ENCODE assay signal across 31 cellular contexts in the genomic region with DNA sequence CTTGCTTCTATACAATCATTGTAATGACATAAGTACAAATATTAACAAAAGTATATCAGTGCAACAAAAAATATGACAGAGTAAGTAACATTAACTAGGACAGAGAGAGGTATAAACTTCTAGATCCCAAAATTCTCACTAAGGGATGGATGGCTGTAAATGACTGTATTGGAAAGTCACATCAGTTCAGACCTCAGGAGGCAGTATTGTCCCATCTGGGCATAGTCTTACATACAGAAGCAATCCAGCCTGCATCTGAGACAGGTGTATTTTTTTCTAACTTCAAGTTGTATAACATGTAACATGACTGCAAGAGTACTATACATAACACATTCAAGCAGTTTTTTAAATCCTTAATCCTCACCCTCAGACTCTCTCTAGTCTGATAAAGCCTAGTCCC.
DNase-seq lines count a peak whose midpoint lies in the region; ATAC-seq, FAIRE-seq and TF ChIP-seq lines count a peak whose summit lies in the region.
"Had no signal": no experiment of that assay in that cellular context is flagged by ENCODE, and none has a peak within 500 bp of the region (broad histone marks: within the 10 kb centered on the region; RNA-seq: fewer than 3 reads in every experiment).

No MANE protein-coding gene starts in this region.

- POLR2A ChIA-PET in A549 (lab: Yijun Ruan, JAX) = no interaction called here
- POLR2A ChIA-PET in OCI-LY7 (lab: Charles Lee) = interaction anchor here (0.6 to 2.0 kb wide), 5 partner anchors 11 to 399 kb away, joined by 3 to 7 read pairs (median 4); no protein-coding TSS in a partner anchor

- H3K4me1 ChIP-seq in A549 (no peaks in the 10 kb centered on the region), H9 (ENCODE audit: insufficient read depth, low read length) (no peaks in the 10 kb centered on the region), OCI-LY7 (ENCODE audit: insufficient read depth, low read length, poor library complexity, severe bottlenecking) (peaks cover 57% of the 10 kb centered on the region)
- H3K4me1 ChIP-seq: gastrocnemius medialis, SJCRH30 had no signal

- H3K23me2 ChIP-seq in H9 (ENCODE audit: insufficient read length, low read depth, low read length, poor library complexity, severe bottlenecking) = no peaks in the 10 kb centered on the region

- no peaks in the 10 kb centered on the region for H3K9me3 Mint-ChIP-seq in H9
- H3K9me3 Mint-ChIP-seq: activated CD4-positive, alpha-beta T cell treated with anti-CD3 and anti-CD28 coated beads, Interleukin-2, amount 10 ng/mL, durations not matched to agents 7 days and 5 days; activated naive CD4-positive, alpha-beta T cell treated with anti-CD3 and anti-CD28 coated beads, Interleukin-2, amount 50 U/mL, for 24 hours; activated T-helper 1 cell treated with anti-CD3 and anti-CD28 coated beads, Interleukin-12 subunit alpha, Interleukin-12 subunit beta, Interleukin-2, Interleukin-4 antibody, amounts not matched to agents 30 ng/mL and 10 ng/mL and 1 ng/mL, durations not matched to agents 14 hours and 24 hours and 36 hours; T-helper 1 cell treated with Interleukin-12 subunit alpha and Interleukin-12 subunit beta and Interleukin-4 antibody, amounts not matched to agents 30 μg/mL and 1 μg/mL, for 36 hours had no signal

- H3K4ac ChIP-seq in H9 (ENCODE audit: low read depth, low read length) = no peak overlapping the region

- no peaks in the 10 kb centered on the region for H3K79me2 ChIP-seq in H9 (ENCODE audit: insufficient read depth, low read length)
- no peaks in the 10 kb centered on the region for H3K79me2 ChIP-seq in OCI-LY7 (ENCODE audit: insufficient read depth, low read depth, low read length)

- H4K5ac ChIP-seq in H9 (ENCODE audit: insufficient read length, low read depth, low read length) = no peak overlapping the region

- H3K56ac ChIP-seq in H9 (ENCODE audit: insufficient read length, low read depth, low read length) = no peak overlapping the region

- DNase-seq in A549 (ENCODE audit: low read depth in 1 of 2, low spot score in 1 of 2) (peak in 1 of 2 experiments; percentile 3), H9 (no peak), OCI-LY7 (ENCODE audit: low spot score) (peak; percentile 59), epithelial cell of proximal tubule (ENCODE audit: low read depth) (no peak), dermis blood vessel endothelial cell (no peak), CD1c-positive myeloid dendritic cell (ENCODE audit: extremely low spot score) (no peak), T-helper 2 cell (no peak), NCI-H1092 (lab: John Stamatoyannopoulos, UW) (no peak)
- DNase-seq: activated CD4-positive, alpha-beta T cell treated with anti-CD3 and anti-CD28 coated beads, Interleukin-2, amount 10 ng/mL, durations not matched to agents 7 days and 5 days; activated CD8-positive, alpha-beta memory T cell treated with anti-CD3 and anti-CD28 coated beads, Interleukin-2, amount 10 ng/mL, durations not matched to agents 7 days and 5 days; aorta; CD4-positive, alpha-beta T cell; central memory CD4-positive, alpha-beta T cell; DMS79; gastrocnemius medialis; kidney; MG63; NCI-H1436 treated with DMSO at 0.1 percent for 48 hours; NCI-H748 treated with DMSO at 0.1 percent for 48 hours; nucleus accumbens; PC-9; SJCRH30; stimulated activated CD4-positive, alpha-beta T cell treated with anti-CD3 and anti-CD28 coated beads, Interleukin-4, amount 100 ng/mL, for 1 hour; stimulated activated naive CD4-positive, alpha-beta T cell had no signal

- no peaks in the 10 kb centered on the region for H3K27me3 ChIP-seq in H9 (ENCODE audit: insufficient read depth, low read length)
- H3K27me3 ChIP-seq: gastrocnemius medialis, MG63, SJCRH30 had no signal

- H3K36me3 ChIP-seq in OCI-LY7 (ENCODE audit: insufficient read depth, low read length) = peaks cover 9% of the 10 kb centered on the region
- H3K36me3 ChIP-seq: gastrocnemius medialis, MG63, SJCRH30, thoracic aorta had no signal

- H4K20me1 ChIP-seq in H9 (ENCODE audit: control insufficient read depth, insufficient read depth, insufficient read length) (no peaks in the 10 kb centered on the region), OCI-LY7 (ENCODE audit: insufficient read depth, low read length) (no peaks in the 10 kb centered on the region)

- no peaks in the 10 kb centered on the region for H3K9me2 ChIP-seq in OCI-LY7 (ENCODE audit: insufficient read depth, low read length)

- H4K8ac ChIP-seq in H9 (replicated peaks; ENCODE audit: insufficient read length, low read depth, low read length) = no peak overlapping the region

- TF ChIP-seq CTCF in A549 (IDR thresholded peaks at IDR 0.05) = no peak
- peak; percentile 52 for TF ChIP-seq CTCF in H9 (conservative IDR thresholded peaks at IDR 0.05)
- TF ChIP-seq CTCF in OCI-LY7 (conservative IDR thresholded peaks at IDR 0.05; ENCODE audit: low read length) = peak; percentile 71
- peak; percentile 13 for TF ChIP-seq CTCF in epithelial cell of proximal tubule (conservative IDR thresholded peaks at IDR 0.05; ENCODE audit: low read depth, low read length)

- no peaks in the 10 kb centered on the region for H3K4me1 Mint-ChIP-seq in H9
- H3K4me1 Mint-ChIP-seq: activated CD4-positive, alpha-beta T cell treated with anti-CD3 and anti-CD28 coated beads, Interleukin-2, amount 10 ng/mL, durations not matched to agents 7 days and 5 days; activated CD8-positive, alpha-beta memory T cell treated with anti-CD3 and anti-CD28 coated beads, Interleukin-2, amount 10 ng/mL, durations not matched to agents 7 days and 5 days; activated naive CD4-positive, alpha-beta T cell treated with anti-CD3 and anti-CD28 coated beads, Interleukin-2, amount 50 U/mL, for 24 hours had no signal

- peak; percentile 39 to 64; a peak in 2 of 6 replicates for ATAC-seq in A549
- ATAC-seq: activated CD8-positive, alpha-beta memory T cell treated with anti-CD3 and anti-CD28 coated beads, Interleukin-2, amount 10 ng/mL, durations not matched to agents 7 days and 5 days; gastrocnemius medialis had no signal

- TF ChIP-seq RAD21 in A549 (conservative IDR thresholded peaks at IDR 0.05 in 1 of 2, IDR thresholded peaks at IDR 0.05 in 1 of 2) = peak in 1 of 2 experiments; percentile 26; a peak in 1 of 5 replicates

- no TSS peak for BruUV-seq in OCI-LY7 (replicated peaks; lab: Mats Ljungman, UMichigan)

- H3K4me3 Mint-ChIP-seq in H9 = no peak overlapping the region
- H3K4me3 Mint-ChIP-seq: activated CD4-positive, alpha-beta T cell treated with anti-CD3 and anti-CD28 coated beads, Interleukin-2, amount 10 ng/mL, durations not matched to agents 7 days and 5 days; activated CD8-positive, alpha-beta memory T cell treated with anti-CD3 and anti-CD28 coated beads, Interleukin-2, amount 10 ng/mL, durations not matched to agents 7 days and 5 days; activated naive CD4-positive, alpha-beta T cell treated with anti-CD3 and anti-CD28 coated beads, Interleukin-2, amount 50 U/mL, for 24 hours; activated T-helper 1 cell treated with anti-CD3 and anti-CD28 coated beads, Interleukin-12 subunit alpha, Interleukin-12 subunit beta, Interleukin-2, Interleukin-4 antibody, amounts not matched to agents 30 ng/mL and 10 ng/mL and 1 ng/mL, durations not matched to agents 14 hours and 24 hours and 36 hours; CD4-positive, alpha-beta T cell; T-helper 1 cell treated with Interleukin-12 subunit alpha and Interleukin-12 subunit beta and Interleukin-4 antibody, amounts not matched to agents 30 μg/mL and 1 μg/mL, for 36 hours had no signal

- no peaks in the 10 kb centered on the region for H3K9me3 ChIP-seq in A549
- no peaks in the 10 kb centered on the region for H3K9me3 ChIP-seq in H9 (ENCODE audit: control insufficient read depth, low read depth, low read length)
- H3K9me3 ChIP-seq in OCI-LY7 (ENCODE audit: low read length) = peaks cover 22% of the 10 kb centered on the region; the same call in 1 of the 2 replicates
- H3K9me3 ChIP-seq: gastrocnemius medialis, MG63, SJCRH30, thoracic aorta had no signal

- H3K4me2 ChIP-seq in A549 = no peak overlapping the region
- H3K4me2 ChIP-seq in H9 (ENCODE audit: insufficient read depth, insufficient read length, low read length) = no peak overlapping the region
- H3K4me2 ChIP-seq in OCI-LY7 (ENCODE audit: low read length) = peak overlapping the region; percentile 35
- H3K4me2 ChIP-seq: PC-9, smooth muscle cell had no signal

- H3K79me1 ChIP-seq in H9 (ENCODE audit: insufficient read depth, low read depth, low read length, poor library complexity, severe bottlenecking) = no peaks in the 10 kb centered on the region

- no peak overlapping the region for H3K14ac ChIP-seq in H9 (ENCODE audit: insufficient read depth, low read length)

- H3K9ac ChIP-seq in H9 (ENCODE audit: extremely low read depth, insufficient read length, low read length) = no peak overlapping the region

- H3K27ac ChIP-seq in A549 (no peak overlapping the region), H9 (ENCODE audit: insufficient read length, low read depth, low read length) (no peak overlapping the region), OCI-LY7 (ENCODE audit: low read depth, low read length, poor library complexity, severe bottlenecking) (peak overlapping the region; percentile 97)
- H3K27ac ChIP-seq: gastrocnemius medialis, PC-9, SJCRH30 had no signal

- H3K18ac ChIP-seq in H9 (ENCODE audit: insufficient read length, low read depth, low read length) = no peak overlapping the region

- H3K36me3 Mint-ChIP-seq in H9 (ENCODE audit: insufficient read depth in 1 of 3, low read depth in 3 of 3) = no peaks in the 10 kb centered on the region
- H3K36me3 Mint-ChIP-seq: activated CD8-positive, alpha-beta memory T cell treated with anti-CD3 and anti-CD28 coated beads, Interleukin-2, amount 10 ng/mL, durations not matched to agents 7 days and 5 days; activated naive CD4-positive, alpha-beta T cell treated with anti-CD3 and anti-CD28 coated beads, Interleukin-2, amount 50 U/mL, for 24 hours had no signal

- no peak overlapping the region for H2BK120ac ChIP-seq in H9 (ENCODE audit: low read depth, low read length, poor library complexity, severe bottlenecking)

- H2BK5ac ChIP-seq in H9 (ENCODE audit: insufficient read length, low read length) = no peak overlapping the region

- no peaks in the 10 kb centered on the region for H3K27me3 Mint-ChIP-seq in H9 (ENCODE audit: low read depth)
- H3K27me3 Mint-ChIP-seq: activated CD4-positive, alpha-beta T cell treated with anti-CD3 and anti-CD28 coated beads, Interleukin-2, amount 10 ng/mL, durations not matched to agents 7 days and 5 days; activated CD8-positive, alpha-beta memory T cell treated with anti-CD3 and anti-CD28 coated beads, Interleukin-2, amount 10 ng/mL, durations not matched to agents 7 days and 5 days; activated naive CD4-positive, alpha-beta T cell treated with anti-CD3 and anti-CD28 coated beads, Interleukin-2, amount 50 U/mL, for 24 hours; CD4-positive, alpha-beta T cell had no signal

- no peak for TF ChIP-seq EP300 in A549 (IDR thresholded peaks at IDR 0.05)

- no peak overlapping the region for H3T11ph ChIP-seq in H9 (ENCODE audit: low read length)

- H2AFZ ChIP-seq in H9 (ENCODE audit: low read length) (no peak overlapping the region), OCI-LY7 (ENCODE audit: low read length) (peak overlapping the region; percentile 86; the same call in 1 of the 2 replicates)
- H2AFZ ChIP-seq: PC-9 had no signal

- no peak overlapping the region for H3K23ac ChIP-seq in H9 (ENCODE audit: insufficient read length, low read depth, low read length)

- H4K91ac ChIP-seq in H9 (ENCODE audit: insufficient read length, low read depth, low read length) = no peak overlapping the region

- peak; percentile 51 for FAIRE-seq in A549 (lab: Jason Lieb, UNC)
- FAIRE-seq: GM12891, GM19239, kidney had no signal

- H3K27ac Mint-ChIP-seq in H9 = no peak overlapping the region
- H3K27ac Mint-ChIP-seq: activated CD4-positive, alpha-beta T cell treated with anti-CD3 and anti-CD28 coated beads, Interleukin-2, amount 10 ng/mL, durations not matched to agents 7 days and 5 days; activated CD8-positive, alpha-beta memory T cell treated with anti-CD3 and anti-CD28 coated beads, Interleukin-2, amount 10 ng/mL, durations not matched to agents 7 days and 5 days; activated naive CD4-positive, alpha-beta T cell treated with anti-CD3 and anti-CD28 coated beads, Interleukin-2, amount 50 U/mL, for 24 hours; activated T-helper 1 cell treated with anti-CD3 and anti-CD28 coated beads, Interleukin-12 subunit alpha, Interleukin-12 subunit beta, Interleukin-2, Interleukin-4 antibody, amounts not matched to agents 30 ng/mL and 10 ng/mL and 1 ng/mL, durations not matched to agents 14 hours and 24 hours and 36 hours; CD4-positive, alpha-beta T cell; T-helper 1 cell treated with Interleukin-12 subunit alpha and Interleukin-12 subunit beta and Interleukin-4 antibody, amounts not matched to agents 30 μg/mL and 1 μg/mL, for 36 hours had no signal

- no peak overlapping the region for H2BK12ac ChIP-seq in H9 (ENCODE audit: insufficient read length, low read depth, low read length)

- CTCF ChIA-PET in A549 (lab: Yijun Ruan, JAX) = no interaction called here
- CTCF ChIA-PET in OCI-LY7 (lab: Charles Lee; ENCODE audit: unreplicated experiment) = no interaction called here

- no peak overlapping the region for H2BK15ac ChIP-seq in H9 (ENCODE audit: low read depth, low read length)

- no peak overlapping the region for H2AK5ac ChIP-seq in H9 (ENCODE audit: insufficient read length, low read length)

- TF ChIP-seq POLR2A in A549 (IDR thresholded peaks at IDR 0.05; ENCODE audit: low read length) = no peak

- H3K4me3 ChIP-seq in A549 = no peak overlapping the region
- H3K4me3 ChIP-seq in OCI-LY7 (ENCODE audit: low read depth, low read length, poor library complexity, severe bottlenecking) = no peak overlapping the region
- no peak overlapping the region for H3K4me3 ChIP-seq in epithelial cell of proximal tubule (ENCODE audit: low read depth, low read length)
- H3K4me3 ChIP-seq: gastrocnemius medialis, MG63, PC-9, SJCRH30, smooth muscle cell, thoracic aorta had no signal

- H2BK20ac ChIP-seq in H9 (ENCODE audit: low read depth, low read length, poor library complexity, severe bottlenecking) = no peak overlapping the region

- intact Hi-C loops in OCI-LY7 (cut with micrococcal nuclease; ENCODE audit: unreplicated experiment) = no loop called here
